17 cellular contexts compared by ENCODE assay signal in the genomic region with DNA sequence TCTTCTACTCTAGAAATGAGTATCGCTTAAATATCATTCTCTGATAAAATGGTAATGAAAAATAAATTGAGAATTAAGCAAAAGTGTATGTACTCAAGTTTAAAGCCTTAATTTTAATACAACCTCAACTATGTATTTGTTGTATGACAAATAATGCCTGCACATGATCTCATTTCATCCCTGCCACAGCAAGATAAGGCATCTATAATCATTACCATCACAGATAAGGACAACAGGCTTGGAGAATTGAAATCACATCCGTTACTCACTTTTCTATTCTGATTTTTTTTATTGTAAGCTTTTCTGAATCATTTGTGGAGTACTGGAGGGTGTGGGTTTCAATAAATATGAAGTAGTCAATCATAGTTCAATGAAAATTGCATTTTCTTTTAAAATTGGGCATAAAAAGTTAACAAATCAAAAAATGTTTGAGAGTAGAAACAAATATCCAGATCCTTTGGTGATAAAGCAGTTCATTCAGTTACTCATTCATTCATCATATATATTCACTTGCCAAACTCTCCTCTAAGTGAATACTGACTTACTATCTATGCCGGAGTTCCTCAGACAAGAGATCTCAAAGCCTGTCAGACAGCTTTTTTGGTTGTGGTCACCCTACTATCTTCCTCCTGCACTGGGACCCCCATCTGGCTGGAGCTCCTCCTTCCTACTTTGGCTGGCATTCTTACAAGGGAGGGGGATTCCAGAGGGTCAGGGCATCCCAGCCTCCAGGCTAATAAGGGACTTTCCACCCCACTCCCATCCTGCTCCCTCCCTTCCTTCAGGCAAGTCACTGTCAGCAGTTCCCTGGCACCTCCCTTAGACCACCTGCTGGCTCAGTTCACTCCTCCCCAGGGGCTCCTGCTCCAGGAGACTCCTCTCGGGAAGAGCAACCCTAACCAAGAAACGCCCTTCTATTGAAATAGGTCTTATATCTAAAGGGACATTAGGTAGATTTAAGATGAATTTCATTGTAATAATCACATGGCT.
DNase-seq lines count a peak whose midpoint lies in the region; ATAC-seq and TF ChIP-seq lines count a peak whose summit lies in the region.
"Had no signal": no experiment of that assay in that cellular context is flagged by ENCODE, and none has a peak within 500 bp of the region (broad histone marks: within the 10 kb centered on the region; RNA-seq: fewer than 3 reads in every experiment).

No MANE protein-coding gene starts in this region.

- H3K9ac ChIP-seq in GM23248 (no peak overlapping the region), PC-3 (ENCODE audit: low read length) (no peak overlapping the region)

- H3F3A ChIP-seq in GM23248 (ENCODE audit: insufficient read depth) (peaks cover 54% of the 10 kb centered on the region), PC-3 (ENCODE audit: low read length, unreplicated experiment) (peaks cover 7% of the 10 kb centered on the region)

- POLR2A ChIA-PET in PC-3 (lab: Charles Lee; ENCODE audit: unreplicated experiment), result no interaction called here

- CTCF ChIA-PET in PC-3 (lab: Charles Lee), result no interaction called here

- H3K4me1 ChIP-seq in GM23248 (ENCODE audit: insufficient read depth) (peaks cover 72% of the 10 kb centered on the region), PC-3 (ENCODE audit: insufficient read depth, low read length) (peaks cover 50% of the 10 kb centered on the region), foreskin keratinocyte (peaks cover 58% of the 10 kb centered on the region)

- intact Hi-C loops in PC-3 (cut with micrococcal nuclease), result no loop called here

- H3K27me3 ChIP-seq in GM23248 (replicated peaks; ENCODE audit: insufficient read depth) (no peaks in the 10 kb centered on the region), PC-3 (ENCODE audit: low read length) (no peaks in the 10 kb centered on the region), foreskin keratinocyte (no peaks in the 10 kb centered on the region)
- H3K27me3 ChIP-seq: adrenal gland, Peyer's patch had no signal

- H3K79me2 ChIP-seq in GM23248 (ENCODE audit: insufficient read depth) (peaks cover 15% of the 10 kb centered on the region), PC-3 (ENCODE audit: low read length) (no peaks in the 10 kb centered on the region)

- H3K9me3 ChIP-seq in GM23248 (ENCODE audit: low read depth) (no peaks in the 10 kb centered on the region), PC-3 (ENCODE audit: low read length) (0 out of 2 replicates have a peak, but pooled peaks cover 3% of the 10 kb centered on the region)
- H3K9me3 ChIP-seq: adrenal gland, Peyer's patch had no signal

- H3K36me3 ChIP-seq in GM23248 (ENCODE audit: low read depth) (peaks cover 8% of the 10 kb centered on the region; the same call in 1 of the 2 replicates), PC-3 (ENCODE audit: low read depth, low read length) (peaks cover 27% of the 10 kb centered on the region)
- H3K36me3 ChIP-seq: adrenal gland, Peyer's patch had no signal

- no peak overlapping the region for H2AFZ ChIP-seq in GM23248
- no peak overlapping the region for H2AFZ ChIP-seq in PC-3 (ENCODE audit: low read length)

- TF ChIP-seq CTCF in PC-3 (conservative IDR thresholded peaks at IDR 0.05; ENCODE audit: low read depth, low read length), result no peak
- TF ChIP-seq CTCF in foreskin keratinocyte (conservative IDR thresholded peaks at IDR 0.05), result no peak

- H3K4me3 ChIP-seq in GM23248 (no peak overlapping the region), PC-3 (ENCODE audit: low read length) (no peak overlapping the region)
- H3K4me3 ChIP-seq: adrenal gland, Peyer's patch had no signal

- H4K20me1 ChIP-seq in GM23248 (ENCODE audit: insufficient read depth) (no peaks in the 10 kb centered on the region; the same call in 1 of the 2 replicates), PC-3 (ENCODE audit: low read length) (no peaks in the 10 kb centered on the region)

- H3K27ac ChIP-seq in GM23248 (no peak overlapping the region), PC-3 (ENCODE audit: low read length) (peak overlapping the region; percentile 60), foreskin keratinocyte (peak overlapping the region; percentile 48)
- H3K27ac ChIP-seq: adrenal gland, Peyer's patch had no signal

- H3K9me2 ChIP-seq in GM23248 (ENCODE audit: insufficient read depth) (no peaks in the 10 kb centered on the region), PC-3 (replicated peaks; ENCODE audit: low read length) (no peaks in the 10 kb centered on the region)

- H3K4me2 ChIP-seq in GM23248 (ENCODE audit: unreplicated experiment) (no peak overlapping the region), PC-3 (ENCODE audit: low read length) (peak overlapping the region; percentile 76)

- DNase-seq in GM23248 (peak; percentile 42), PC-3 (peak; percentile 53), foreskin keratinocyte (peak in 1 of 2 donors; percentile 46), renal cortical epithelial cell (ENCODE audit: low read depth) (peak; percentile 80), RKO (ENCODE audit: low spot score) (no peak), erythroblast (lab: John Stamatoyannopoulos, UW) (no peak)
- no peak for DNase-seq in stimulated activated CD4-positive, alpha-beta T cell treated with anti-CD3 and anti-CD28 coated beads, Interleukin-4, amount 100 ng/mL, for 24 hours
- DNase-seq: activated CD4-positive, alpha-beta T cell treated with anti-CD3 and anti-CD28 coated beads for 48 hours; adrenal gland; CD4-positive, CD25-positive, alpha-beta regulatory T cell; cortex of kidney; NCI-H1048; Peyer's patch; stimulated activated CD4-positive, alpha-beta T cell treated with anti-CD3 and anti-CD28 coated beads, Interleukin-4, amount 100 ng/mL, for 4 hours; T-helper 2 cell had no signal

- WGBS in GM23248 (ENCODE audit: low coverage in 1 of 2, low lambda C conversion rate in 2 of 2, missing lambda C conversion rate in 2 of 2), 2 experiments, result 79 to 80% methylated on average over 5 of the region's 5 CpGs

- no peak for TF ChIP-seq POLR2A in erythroblast (IDR thresholded peaks at IDR 0.05; ENCODE audit: low read length)

- BruUV-seq in PC-3 (replicated peaks; lab: Mats Ljungman, UMichigan), result no TSS peak

- in situ Hi-C loops in GM23248 (cut with MboI), result no loop called here

- ATAC-seq in PC-3, result peak; percentile 52
- ATAC-seq in foreskin keratinocyte, result peak; percentile 64
- ATAC-seq in HG03108 (IDR thresholded peaks at IDR 0.05; ENCODE audit: unreplicated experiment), result no peak
- ATAC-seq: stimulated activated memory B cell treated with anti-CD40 and anti-IgM and Interleukin-4, amounts not matched to agents 10 μg/mL and 1 μg/mL and 100 μg/mL, for 72 hours had no signal

Comparison
In these comparisons a context has a peak if more than half of its experiments do, and no peak if none do; other contexts are left out.
1. DNase-seq: peak in GM23248 (single experiment), PC-3 (single experiment) and renal cortical epithelial cell (single experiment); none in stimulated activated CD4-positive, alpha-beta T cell treated with anti-CD3 and anti-CD28 coated beads, Interleukin-4, amount 100 ng/mL, for 24 hours (single experiment), RKO (single experiment) and erythroblast (0 of 2).